15 cellular contexts compared by ENCODE assay signal in the genomic region with DNA sequence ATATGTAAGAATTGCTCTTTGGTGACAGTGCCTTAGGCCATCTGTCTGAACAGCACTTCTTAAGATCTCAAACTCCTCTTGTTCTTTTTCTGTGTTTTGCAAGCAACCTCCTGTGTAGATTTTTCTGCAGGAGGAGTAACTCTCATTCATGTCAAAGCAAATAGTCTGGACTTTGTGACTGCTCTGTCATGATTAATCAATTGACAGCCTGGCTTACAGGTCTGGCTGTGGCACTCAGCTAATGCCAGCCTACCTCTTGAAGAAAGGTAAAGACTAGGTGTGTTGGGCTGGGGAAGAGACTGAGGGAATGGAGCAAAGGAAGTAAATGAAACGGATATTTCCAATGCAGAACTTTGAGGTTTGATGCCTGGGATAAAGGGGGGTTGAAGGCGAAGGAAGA.
DNase-seq lines count a peak whose midpoint lies in the region; ATAC-seq and TF ChIP-seq lines count a peak whose summit lies in the region.
"Had no signal": no experiment of that assay in that cellular context is flagged by ENCODE, and none has a peak within 500 bp of the region (broad histone marks: within the 10 kb centered on the region; RNA-seq: fewer than 3 reads in every experiment).

No MANE protein-coding gene starts in this region.

- H3K4me1 Mint-ChIP-seq in naive thymus-derived CD4-positive, alpha-beta T cell = peaks cover 18 to 76% (median 63%) of the 10 kb centered on the region in 7 donors
- H3K4me1 Mint-ChIP-seq: GM23338, IgD-negative memory B cell had no signal

- TF ChIP-seq CTCF in smooth muscle cell (IDR thresholded peaks at IDR 0.05; ENCODE audit: borderline replicate concordance, insufficient read depth, poor library complexity, severe bottlenecking) = no peak

- peak; percentile 52 for ATAC-seq in esophagus mucosa
- ATAC-seq in naive thymus-derived CD4-positive, alpha-beta T cell = no peak
- no peak for ATAC-seq in stimulated activated naive CD8-positive, alpha-beta T cell treated with anti-CD3 and anti-CD28 coated beads, Interleukin-15, Interleukin-2, amounts not matched to agents 100 U/mL and 50 U/mL, for 24 hours
- ATAC-seq: GM23338 had no signal

- peak overlapping the region in 1 of 10 donors; percentile 46 for H3K4me3 Mint-ChIP-seq in naive thymus-derived CD4-positive, alpha-beta T cell
- H3K4me3 Mint-ChIP-seq: CD8-positive, alpha-beta memory T cell; GM23338; IgD-negative memory B cell had no signal

- H3K27me3 Mint-ChIP-seq in naive thymus-derived CD4-positive, alpha-beta T cell = no peaks in the 10 kb centered on the region
- H3K27me3 Mint-ChIP-seq: IgD-negative memory B cell had no signal

- CTCF ChIA-PET in naive thymus-derived CD4-positive, alpha-beta T cell (lab: Charles Lee) = no interaction called here

- H3K27me3 ChIP-seq in naive thymus-derived CD4-positive, alpha-beta T cell (ENCODE audit: control insufficient read depth in 2 of 2, insufficient read depth in 2 of 2, low read length in 2 of 2) = no peaks in the 10 kb centered on the region
- H3K27me3 ChIP-seq in smooth muscle cell (ENCODE audit: low read depth) = no peaks in the 10 kb centered on the region
- H3K27me3 ChIP-seq: BLaER1 had no signal

- intact Hi-C loops in naive thymus-derived CD4-positive, alpha-beta T cell (cut with micrococcal nuclease) = no loop called here

- H3K36me3 ChIP-seq in naive thymus-derived CD4-positive, alpha-beta T cell (ENCODE audit: control insufficient read depth in 2 of 3, insufficient read depth in 3 of 3, low read length in 3 of 3) = no peaks in the 10 kb centered on the region
- no peaks in the 10 kb centered on the region for H3K36me3 ChIP-seq in smooth muscle cell (ENCODE audit: low read depth)

- POLR2A ChIA-PET in naive thymus-derived CD4-positive, alpha-beta T cell (lab: Charles Lee) = no interaction called here

- H3K4me3 ChIP-seq in naive thymus-derived CD4-positive, alpha-beta T cell (ENCODE audit: low read length) = no peak overlapping the region
- no peak overlapping the region for H3K4me3 ChIP-seq in smooth muscle cell
- H3K4me3 ChIP-seq: BLaER1, GM23338 had no signal

- no peaks in the 10 kb centered on the region for H3K79me2 ChIP-seq in smooth muscle cell (ENCODE audit: low read depth)

- no peak overlapping the region for H3K4me2 ChIP-seq in smooth muscle cell
- H3K4me2 ChIP-seq: BLaER1, GM23338 had no signal

- 100% methylated on average over 2 of the region's 2 CpGs for WGBS in smooth muscle cell (ENCODE audit: low lambda C conversion rate)

- peak overlapping the region in 6 of 9 donors; percentile 1 to 76 (median 40) for H3K27ac Mint-ChIP-seq in naive thymus-derived CD4-positive, alpha-beta T cell
- H3K27ac Mint-ChIP-seq: GM23338, IgD-negative memory B cell had no signal

- no peaks in the 10 kb centered on the region for H3F3A ChIP-seq in smooth muscle cell (ENCODE audit: low read depth)

- DNase-seq in ELF-1 (ENCODE audit: low read depth, low spot score) (peak; percentile 16), smooth muscle cell (lab: John Stamatoyannopoulos, UW; ENCODE audit: unreplicated experiment) (no peak), HuH-7.5 (ENCODE audit: low spot score) (no peak)
- DNase-seq in naive thymus-derived CD4-positive, alpha-beta T cell = no peak
- no peak for DNase-seq in activated effector memory CD4-positive, alpha-beta T cell treated with Interleukin-2 at 50 U/mL for 16 hours
- no peak for DNase-seq in stimulated activated naive CD8-positive, alpha-beta T cell treated with anti-CD3 and anti-CD28 coated beads, Interleukin-15, Interleukin-2, amounts not matched to agents 100 U/mL and 50 U/mL, for 24 hours
- DNase-seq: AML-193; Caco-2; CD8-positive, alpha-beta memory T cell; H7 had no signal

- H3K36me3 Mint-ChIP-seq in naive thymus-derived CD4-positive, alpha-beta T cell = peaks cover 9 to 42% (median 27%) of the 10 kb centered on the region in 5 donors

- peaks cover 0 to 14% of the 10 kb centered on the region in 2 donors for H3K4me1 ChIP-seq in naive thymus-derived CD4-positive, alpha-beta T cell (ENCODE audit: control insufficient read depth in 2 of 2, insufficient read depth in 2 of 2, low read length in 2 of 2)
- H3K4me1 ChIP-seq in smooth muscle cell (ENCODE audit: low read depth) = no peaks in the 10 kb centered on the region
- H3K4me1 ChIP-seq: BLaER1, Caco-2 had no signal

- peaks cover 0 to 11% (median 0%) of the 10 kb centered on the region in 11 donors for H3K9me3 Mint-ChIP-seq in naive thymus-derived CD4-positive, alpha-beta T cell
- H3K9me3 Mint-ChIP-seq: CD8-positive, alpha-beta memory T cell; IgD-negative memory B cell had no signal

- H4K20me1 ChIP-seq in smooth muscle cell (ENCODE audit: low read depth) = no peaks in the 10 kb centered on the region
- H4K20me1 ChIP-seq: BLaER1 had no signal

- H3K9me3 ChIP-seq in naive thymus-derived CD4-positive, alpha-beta T cell (ENCODE audit: control insufficient read depth in 2 of 3, low read length in 3 of 3) = no peaks in the 10 kb centered on the region
- H3K9me3 ChIP-seq in smooth muscle cell (replicated peaks; ENCODE audit: low read depth) = no peaks in the 10 kb centered on the region
- H3K9me3 ChIP-seq: Caco-2 had no signal

- no peak overlapping the region for H3K9ac ChIP-seq in smooth muscle cell (ENCODE audit: low read depth)
- H3K9ac ChIP-seq: BLaER1 had no signal

- H3K27ac ChIP-seq in naive thymus-derived CD4-positive, alpha-beta T cell (ENCODE audit: low read depth, low read length) = no peak overlapping the region
- H3K27ac ChIP-seq in smooth muscle cell (ENCODE audit: low read depth) = peak overlapping the region; percentile 22
- H3K27ac ChIP-seq: 22Rv1, BLaER1 had no signal

- no peak overlapping the region for H2AFZ ChIP-seq in smooth muscle cell (ENCODE audit: low read depth)
- H2AFZ ChIP-seq: GM23338 had no signal
